Comparison of ENCODE assay signal across 12 cellular contexts in the genomic region with DNA sequence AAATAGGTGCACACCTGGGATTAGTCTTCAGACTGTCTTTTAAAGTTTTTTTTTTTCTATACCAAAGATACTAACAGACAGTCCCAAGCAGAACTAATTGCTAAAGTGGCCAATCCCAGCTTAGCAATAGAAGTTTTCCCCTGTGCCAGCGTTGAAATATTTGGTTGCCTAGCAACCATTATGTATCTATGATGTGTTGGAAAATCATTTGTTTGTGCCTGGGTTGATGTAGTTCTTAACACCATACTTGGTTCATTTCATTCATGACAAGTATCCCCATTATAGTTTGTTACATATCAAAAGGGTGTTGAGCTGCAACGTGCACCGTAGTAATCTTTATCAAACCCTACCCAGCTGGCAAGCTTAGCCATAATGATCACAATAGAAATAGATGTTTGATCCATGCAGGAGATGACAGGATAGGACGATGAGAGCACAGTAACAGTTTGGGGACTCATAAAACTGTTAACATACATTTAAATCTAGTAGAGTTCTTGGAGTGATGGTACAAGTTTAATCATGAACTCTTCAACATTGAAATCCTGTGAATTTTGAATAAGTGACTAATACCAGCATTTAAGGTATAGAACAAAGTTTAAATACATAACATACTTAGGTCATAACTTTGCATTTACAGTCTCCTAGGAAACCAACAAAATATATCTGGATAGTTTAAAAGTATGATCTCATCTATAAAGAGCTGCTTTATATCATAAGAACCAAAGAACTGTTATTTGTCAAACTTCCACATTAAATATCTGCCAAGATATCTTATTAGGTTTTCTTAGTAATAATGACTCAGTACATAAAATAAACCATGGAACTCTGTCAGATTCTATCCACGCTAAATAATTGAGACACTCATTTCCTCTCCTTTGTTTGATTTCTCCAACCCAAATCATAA.
A peak's percentile ranks its signal among the peaks of the same experiment; 100 is the strongest.
DNase-seq lines count a peak whose midpoint lies in the region; ATAC-seq and TF ChIP-seq lines count a peak whose summit lies in the region.
"Had no signal": no experiment of that assay in that cellular context is flagged by ENCODE, and none has a peak within 500 bp of the region (broad histone marks: within the 10 kb centered on the region; RNA-seq: fewer than 3 reads in every experiment).

No MANE protein-coding gene starts in this region.

- H3K9ac ChIP-seq in PC-3 (ENCODE audit: low read length): peak overlapping the region; percentile 79

- H3K4me2 ChIP-seq in PC-3 (ENCODE audit: low read length): peak overlapping the region; percentile 72

- BruUV-seq in PC-3 (replicated peaks; lab: Mats Ljungman, UMichigan): no TSS peak

- no peaks in the 10 kb centered on the region for H3K9me2 ChIP-seq in PC-3 (replicated peaks; ENCODE audit: low read length)

- no peak overlapping the region for H3K27ac Mint-ChIP-seq in glutamatergic neuron (ENCODE audit: unreplicated experiment)
- H3K27ac Mint-ChIP-seq in nephron progenitor cell: no peak overlapping the region
- H3K27ac Mint-ChIP-seq: CD4-positive, alpha-beta T cell had no signal

- H3K79me2 ChIP-seq in PC-3 (ENCODE audit: low read length): peaks cover 6% of the 10 kb centered on the region; the same call in 1 of the 2 replicates

- H3K36me3 ChIP-seq in PC-3 (ENCODE audit: low read depth, low read length) (no peaks in the 10 kb centered on the region), mucosa of descending colon (ENCODE audit: low read depth) (no peaks in the 10 kb centered on the region)

- no peak overlapping the region for H3K4me3 ChIP-seq in AG10803 (ENCODE audit: low read length)
- peak overlapping the region; percentile 36; the same call in 1 of the 2 replicates for H3K4me3 ChIP-seq in PC-3 (ENCODE audit: low read length)
- no peak overlapping the region for H3K4me3 ChIP-seq in epithelial cell of esophagus (ENCODE audit: low read length)
- no peak overlapping the region for H3K4me3 ChIP-seq in mucosa of descending colon
- no peak overlapping the region for H3K4me3 ChIP-seq in lower leg skin (ENCODE audit: low read depth, poor library complexity, severe bottlenecking)

- H3K4me3 Mint-ChIP-seq in glutamatergic neuron (ENCODE audit: unreplicated experiment): no peak overlapping the region
- no peak overlapping the region for H3K4me3 Mint-ChIP-seq in nephron progenitor cell
- H3K4me3 Mint-ChIP-seq: CD4-positive, alpha-beta T cell had no signal

- CTCF ChIA-PET in PC-3 (lab: Charles Lee): no interaction called here

- H3K4me1 ChIP-seq in PC-3 (ENCODE audit: insufficient read depth, low read length) (peaks cover 32% of the 10 kb centered on the region), mucosa of descending colon (ENCODE audit: low read depth) (no peaks in the 10 kb centered on the region)

- H3K9me3 ChIP-seq in PC-3 (ENCODE audit: low read length) (no peaks in the 10 kb centered on the region), mucosa of descending colon (no peaks in the 10 kb centered on the region)

- H3K4me1 Mint-ChIP-seq in glutamatergic neuron (ENCODE audit: low read depth, unreplicated experiment) (peaks cover 31% of the 10 kb centered on the region), nephron progenitor cell (peaks cover 7% of the 10 kb centered on the region)

- ATAC-seq in PC-3: peak; percentile 85
- ATAC-seq in mucosa of descending colon: peak; percentile 42

- peak overlapping the region; percentile 99 for H3K27ac ChIP-seq in PC-3 (ENCODE audit: low read length)

- H4K20me1 ChIP-seq in PC-3 (ENCODE audit: low read length): no peaks in the 10 kb centered on the region

- H3K27me3 Mint-ChIP-seq in glutamatergic neuron (ENCODE audit: unreplicated experiment) (no peaks in the 10 kb centered on the region), nephron progenitor cell (ENCODE audit: low read depth, poor library complexity) (no peaks in the 10 kb centered on the region)
- H3K27me3 Mint-ChIP-seq: CD4-positive, alpha-beta T cell had no signal

- DNase-seq in AG10803 (ENCODE audit: low read depth) (peak; percentile 53), PC-3 (peak; percentile 92), epithelial cell of esophagus (ENCODE audit: low read depth) (peak; percentile 72), mucosa of descending colon (no peak), glutamatergic neuron (no peak), lower leg skin (ENCODE audit: low spot score in 2 of 2) (no peak), nephron progenitor cell (no peak), NCI-H2196 treated with DMSO at 0.1 percent for 48 hours (lab: John Stamatoyannopoulos, UW; ENCODE audit: unreplicated experiment) (no peak)
- DNase-seq: CD4-positive, alpha-beta T cell; cortex of kidney; left cardiac atrium; NCI-H2029 had no signal

- peaks cover 4% of the 10 kb centered on the region for H3K36me3 Mint-ChIP-seq in glutamatergic neuron (ENCODE audit: unreplicated experiment)
- peaks cover 12% of the 10 kb centered on the region for H3K36me3 Mint-ChIP-seq in nephron progenitor cell (ENCODE audit: low read depth)

- 11 to 25% methylated on average over 5 of the region's 5 CpGs for WGBS in lower leg skin, 2 donors

- peaks cover 14% of the 10 kb centered on the region for H3F3A ChIP-seq in PC-3 (ENCODE audit: low read length, unreplicated experiment)

- no peak overlapping the region for H2AFZ ChIP-seq in PC-3 (ENCODE audit: low read length)

- TF ChIP-seq CTCF in AG10803 (conservative IDR thresholded peaks at IDR 0.05; ENCODE audit: low read length) (no peak), PC-3 (conservative IDR thresholded peaks at IDR 0.05; ENCODE audit: low read depth, low read length) (no peak), epithelial cell of esophagus (IDR thresholded peaks at IDR 0.05; ENCODE audit: insufficient read depth, low read depth, low read length, missing control alignments) (no peak), mucosa of descending colon (IDR thresholded peaks at IDR 0.05) (no peak), glutamatergic neuron (IDR thresholded peaks at IDR 0.05; ENCODE audit: partially characterized antibody, unreplicated experiment) (no peak), lower leg skin (IDR thresholded peaks at IDR 0.05) (no peak), nephron progenitor cell (IDR thresholded peaks at IDR 0.05) (no peak)

- H3K9me3 Mint-ChIP-seq in glutamatergic neuron (ENCODE audit: unreplicated experiment) (peaks cover 7% of the 10 kb centered on the region), nephron progenitor cell (peaks cover 5% of the 10 kb centered on the region)

- TF ChIP-seq POLR2A in lower leg skin (IDR thresholded peaks at IDR 0.05): no peak

- H3K27me3 ChIP-seq in PC-3 (ENCODE audit: low read length): no peaks in the 10 kb centered on the region

- intact Hi-C loops in PC-3 (cut with micrococcal nuclease): loop anchor here (1.0 to 5.0 kb wide), 5 partner anchors 21 to 173 kb away; no protein-coding TSS in a partner anchor
- intact Hi-C loops in mucosa of descending colon (cut with DNase I, micrococcal nuclease): no loop called here
- intact Hi-C loops in lower leg skin (cut with DNase I; ENCODE audit: low total_unique reads): no loop called here

- POLR2A ChIA-PET in PC-3 (lab: Charles Lee; ENCODE audit: unreplicated experiment): interaction anchor here (0.9 kb wide), 1 partner anchor 73 kb away, joined by 4 read pairs; a partner anchor contains a TSS

Comparison
In these comparisons a context has a peak if more than half of its experiments do, and no peak if none do; other contexts are left out.
1. DNase-seq: peak in AG10803 (single experiment), PC-3 (single experiment) and epithelial cell of esophagus (single experiment); none in mucosa of descending colon (0 of 3), glutamatergic neuron (single experiment), lower leg skin (0 of 2), nephron progenitor cell (single experiment) and NCI-H2196 treated with DMSO at 0.1 percent for 48 hours (single experiment).